Comparison of ENCODE assay signal across 8 cellular contexts in the genomic region with DNA sequence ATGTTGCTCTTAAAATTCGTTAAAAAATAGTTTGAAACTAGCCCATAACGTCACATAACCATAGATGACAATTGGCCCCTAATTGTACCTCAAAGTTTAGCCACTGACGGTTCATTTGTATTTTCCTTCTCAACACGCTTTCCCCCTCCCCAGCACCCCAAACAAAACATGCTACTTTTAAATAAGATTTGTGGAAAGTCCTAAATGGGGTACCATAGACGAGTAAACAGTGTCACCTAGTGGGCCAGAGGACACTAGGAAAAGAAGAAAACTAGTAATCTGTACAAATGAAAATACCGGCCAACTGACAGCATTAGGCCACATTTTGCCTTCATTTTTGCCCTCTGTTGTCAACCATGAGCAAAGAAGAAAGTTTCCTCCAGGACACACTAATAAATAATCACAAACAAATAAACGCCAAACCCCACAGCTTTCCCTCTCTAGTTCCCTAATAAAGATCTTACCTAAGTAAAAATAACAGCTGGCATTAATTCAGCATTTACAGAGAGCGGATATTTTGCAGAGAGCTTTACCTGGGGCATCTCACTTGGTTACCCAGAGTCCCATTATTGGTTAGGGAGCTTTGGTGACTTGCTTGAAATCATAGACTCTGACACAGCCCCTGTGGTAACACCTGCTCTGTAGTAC.
A peak's percentile ranks its signal among the peaks of the same experiment; 100 is the strongest.
DNase-seq lines count a peak whose midpoint lies in the region; ATAC-seq and TF ChIP-seq lines count a peak whose summit lies in the region.

No MANE protein-coding gene starts in this region.

- H3K27ac Mint-ChIP-seq in MCF 10A (ENCODE audit: low read depth, unreplicated experiment) (peak overlapping the region; percentile 15), nephron progenitor cell (no peak overlapping the region)

- H3K9me3 Mint-ChIP-seq in MCF 10A (ENCODE audit: unreplicated experiment) (no peaks in the 10 kb centered on the region), nephron progenitor cell (no peaks in the 10 kb centered on the region)

- peak; percentile 51 for TF ChIP-seq CTCF in MCF 10A (IDR thresholded peaks at IDR 0.05; ENCODE audit: unreplicated experiment)
- peak; percentile 73 for TF ChIP-seq CTCF in nephron progenitor cell (IDR thresholded peaks at IDR 0.05)

- intact Hi-C loops in MCF 10A (cut with micrococcal nuclease), result loop anchor here (1.0 to 5.0 kb wide), 6 partner anchors 65 to 1407 kb away; no protein-coding TSS in a partner anchor

- no peaks in the 10 kb centered on the region for H3K27me3 Mint-ChIP-seq in MCF 10A (ENCODE audit: insufficient read depth, unreplicated experiment)
- peaks cover 4% of the 10 kb centered on the region for H3K27me3 Mint-ChIP-seq in nephron progenitor cell (ENCODE audit: low read depth, poor library complexity)

- POLR2A ChIA-PET in MCF 10A (lab: Yijun Ruan, JAX), result interaction anchor here (0.6 to 1.0 kb wide), 2 partner anchors 18 to 229 kb away, joined by 3 to 4 read pairs; no protein-coding TSS in a partner anchor

- H3K4me3 Mint-ChIP-seq in MCF 10A (ENCODE audit: unreplicated experiment) (no peak overlapping the region), nephron progenitor cell (no peak overlapping the region)

- no TSS peak for BruUV-seq in MCF 10A (replicated peaks; lab: Mats Ljungman, UMichigan)

- CTCF ChIA-PET in MCF 10A (lab: Yijun Ruan, JAX), result interaction anchor here (0.6 to 1.9 kb wide), 12 partner anchors 59 to 1398 kb away, joined by 3 to 8 read pairs (median 4); no protein-coding TSS in a partner anchor

- ATAC-seq in GM18868 (IDR thresholded peaks at IDR 0.05; ENCODE audit: unreplicated experiment), result peak; percentile 55
- no peak for ATAC-seq in HG03159 (IDR thresholded peaks at IDR 0.05; ENCODE audit: unreplicated experiment)

- H3K4me1 Mint-ChIP-seq in MCF 10A (ENCODE audit: insufficient read depth, unreplicated experiment) (peaks cover 30% of the 10 kb centered on the region), nephron progenitor cell (peaks cover 37% of the 10 kb centered on the region)

- DNase-seq in NCI-H2107 treated with DMSO at 0.1 percent for 48 hours (lab: John Stamatoyannopoulos, UW; ENCODE audit: unreplicated experiment) (peak; percentile 94), MCF 10A (ENCODE audit: unreplicated experiment) (peak; percentile 47), nephron progenitor cell (peak; percentile 15), T-helper 1 cell (no peak), UCSD-AML1 (lab: John Stamatoyannopoulos, UW; ENCODE audit: unreplicated experiment) (no peak)
- DNase-seq in activated effector memory CD4-positive, alpha-beta T cell treated with Interleukin-2 at 50 U/mL for 16 hours, result no peak

- no peaks in the 10 kb centered on the region for H3K36me3 Mint-ChIP-seq in MCF 10A (ENCODE audit: insufficient read depth, unreplicated experiment)
- no peaks in the 10 kb centered on the region for H3K36me3 Mint-ChIP-seq in nephron progenitor cell (ENCODE audit: low read depth)

Comparison
In these comparisons a context has a peak if more than half of its experiments do, and no peak if none do; other contexts are left out.
1. DNase-seq: peak in NCI-H2107 treated with DMSO at 0.1 percent for 48 hours (single experiment), MCF 10A (single experiment) and nephron progenitor cell (single experiment); none in T-helper 1 cell (0 of 5), activated effector memory CD4-positive, alpha-beta T cell treated with Interleukin-2 at 50 U/mL for 16 hours (single experiment) and UCSD-AML1 (single experiment).